ENCODE assay signal across 13 cellular contexts in genomic region chr1:47805020-47805419, GRCh38.
DNase-seq lines count a peak whose midpoint lies in the region; ATAC-seq and TF ChIP-seq lines count a peak whose summit lies in the region.
"Had no signal": no experiment of that assay in that cellular context is flagged by ENCODE, and none has a peak within 500 bp of the region (broad histone marks: within the 10 kb centered on the region; RNA-seq: fewer than 3 reads in every experiment).

No MANE protein-coding gene starts in this region.

- TF ChIP-seq CTCF in ascending aorta (IDR thresholded peaks at IDR 0.05) (no peak), gastroesophageal sphincter (IDR thresholded peaks at IDR 0.05) (no peak), tibial artery (IDR thresholded peaks at IDR 0.05) (no peak)

- peak overlapping the region; percentile 46 to 60 for H3K27ac ChIP-seq in ascending aorta
- H3K27ac ChIP-seq in gastroesophageal sphincter, result peak overlapping the region in 1 of 4 donors; percentile 35
- peak overlapping the region; percentile 63 to 67 for H3K27ac ChIP-seq in tibial artery

- H3K4me3 ChIP-seq in ascending aorta, result no peak overlapping the region
- no peak overlapping the region for H3K4me3 ChIP-seq in gastroesophageal sphincter
- no peak overlapping the region for H3K4me3 ChIP-seq in tibial artery
- H3K4me3 ChIP-seq: HAP-1 had no signal

- H3K4me1 ChIP-seq in ascending aorta (peaks cover 4 to 21% of the 10 kb centered on the region in 2 donors), gastroesophageal sphincter (peaks cover 0 to 14% (median 5%) of the 10 kb centered on the region in 3 donors), tibial artery (peaks cover 0 to 77% (median 49%) of the 10 kb centered on the region in 4 donors)
- H3K4me1 ChIP-seq: HAP-1 had no signal

- TF ChIP-seq EP300 in gastroesophageal sphincter (IDR thresholded peaks at IDR 0.05), result no peak

- intact Hi-C loops in ascending aorta (cut with DNase I) (no loop called here), tibial artery (cut with DNase I; ENCODE audit: low total_unique reads) (no loop called here)

- H3K9me3 ChIP-seq in ascending aorta (no peaks in the 10 kb centered on the region), gastroesophageal sphincter (no peaks in the 10 kb centered on the region), tibial artery (no peaks in the 10 kb centered on the region)
- H3K9me3 ChIP-seq: HAP-1 had no signal

- TF ChIP-seq POLR2A in gastroesophageal sphincter (IDR thresholded peaks at IDR 0.05), result no peak

- H3K27me3 ChIP-seq in ascending aorta (no peaks in the 10 kb centered on the region), gastroesophageal sphincter (no peaks in the 10 kb centered on the region), tibial artery (no peaks in the 10 kb centered on the region)

- ATAC-seq in gastroesophageal sphincter (peak; percentile 56), GM19467 (IDR thresholded peaks at IDR 0.05; ENCODE audit: unreplicated experiment) (no peak)

- peaks cover 0 to 2% of the 10 kb centered on the region in 2 donors for H3K36me3 ChIP-seq in ascending aorta
- H3K36me3 ChIP-seq in gastroesophageal sphincter, result peaks cover 0 to 8% of the 10 kb centered on the region in 2 donors
- peaks cover 10 to 14% (median 14%) of the 10 kb centered on the region in 3 donors for H3K36me3 ChIP-seq in tibial artery
- H3K36me3 ChIP-seq: HAP-1 had no signal

- DNase-seq in NCI-H69 (lab: John Stamatoyannopoulos, UW) (peak; percentile 8), ascending aorta (ENCODE audit: low spot score in 2 of 2) (no peak), tibial artery (no peak), islet precursor cell (no peak), NCI-H2196 treated with DMSO at 0.1 percent for 48 hours (lab: John Stamatoyannopoulos, UW; ENCODE audit: unreplicated experiment) (no peak)
- DNase-seq: C1 segment of cervical spinal cord; Calu3; CD4-positive, alpha-beta T cell; EL; GOT3 had no signal
